Comparison of ENCODE assay signal across 12 cellular contexts in genomic region chr17:39725923-39726322, GRCh38. TPM values are rescaled to one million over a fixed set of nuclear protein-coding genes. Genes with fewer than 3 reads are reported as not detected.
A peak's percentile ranks its signal among the peaks of the same experiment; 100 is the strongest.
DNase-seq lines count a peak whose midpoint lies in the region; ATAC-seq, FAIRE-seq and TF ChIP-seq lines count a peak whose summit lies in the region.
"Not testable (repeated sequence)": the region's sequence is repeated elsewhere in the genome, so short reads cannot be mapped to it uniquely, and the experiment has no call there.
"Had no signal": no experiment of that assay in that cellular context is flagged by ENCODE, and none has a peak within 500 bp of the region (broad histone marks: within the 10 kb centered on the region; RNA-seq: fewer than 3 reads in every experiment).

No MANE protein-coding gene starts in this region.

- not testable (repeated sequence) for H2BK20ac ChIP-seq in H9 (ENCODE audit: low read depth, low read length, poor library complexity, severe bottlenecking)

- not testable (repeated sequence) for H3K79me1 ChIP-seq in H9 (ENCODE audit: insufficient read depth, low read depth, low read length, poor library complexity, severe bottlenecking)

- not testable (repeated sequence) for H3K4me2 ChIP-seq in H9 (ENCODE audit: insufficient read depth, insufficient read length, low read length); HepG2 (ENCODE audit: low read depth, low read length)

- not testable (repeated sequence) for H3K27me3 ChIP-seq in H9 (ENCODE audit: insufficient read depth, low read length); HepG2 (ENCODE audit: control insufficient read depth in 1 of 2, insufficient read depth in 2 of 2, low read length in 2 of 2)

- not testable (repeated sequence) for H4K20me1 ChIP-seq in H9 (ENCODE audit: control insufficient read depth, insufficient read depth, insufficient read length); HepG2 (ENCODE audit: insufficient read depth, low read length)

- H3K23ac ChIP-seq in H9 (ENCODE audit: insufficient read length, low read depth, low read length) = not testable (repeated sequence)

- H3K9ac ChIP-seq in H9 (ENCODE audit: extremely low read depth, insufficient read length, low read length); HepG2 (ENCODE audit: insufficient read depth, low read depth, low read length): not testable (repeated sequence)

- H3K27me3 Mint-ChIP-seq in CD14-positive monocyte (ENCODE audit: low read depth in 3 of 3); H9 (ENCODE audit: low read depth); T-helper 2 cell treated with Interferon-gamma antibody and Interleukin-4, amounts not matched to agents 5 μg/mL and 100 μg/mL, for 36 hours (ENCODE audit: low read depth); central memory CD8-positive, alpha-beta T cell; natural killer cell treated with Interleukin-12 subunit alpha and Interleukin-12 subunit beta and Interleukin-15 and Interleukin-18, amount 100 ng/mL, for 72 hours: not testable (repeated sequence)

- peaks cover 19 to 57% of the 10 kb centered on the region in 2 experiments; a peak in 4 of 5 replicates for H3K36me3 ChIP-seq in HepG2 (replicated peaks in 1 of 2; ENCODE audit: control insufficient read depth in 1 of 2, insufficient read depth in 2 of 2, low read length in 2 of 2)

- not testable (repeated sequence) for H3T11ph ChIP-seq in H9 (ENCODE audit: low read length)

- H2BK5ac ChIP-seq in H9 (ENCODE audit: insufficient read length, low read length) = not testable (repeated sequence)

- H2BK120ac ChIP-seq in H9 (ENCODE audit: low read depth, low read length, poor library complexity, severe bottlenecking) = not testable (repeated sequence)

- not testable (repeated sequence) for ATAC-seq in central memory CD8-positive, alpha-beta T cell (replicated peaks; ENCODE audit: extremely low read depth, poor library complexity, severe bottlenecking); HepG2; natural killer cell treated with Interleukin-12 subunit alpha and Interleukin-12 subunit beta and Interleukin-15 and Interleukin-18, amount 100 ng/mL, for 72 hours; stimulated activated effector memory CD8-positive, alpha-beta T cell treated with anti-CD3 and anti-CD28 coated beads, Interleukin-12 subunit alpha, Interleukin-12 subunit beta, amount 100 ng/mL, for 72 hours

- H3K36me3 Mint-ChIP-seq in CD14-positive monocyte (peaks cover 26 to 38% of the 10 kb centered on the region in 2 donors), H9 (ENCODE audit: insufficient read depth in 1 of 3, low read depth in 3 of 3) (peaks cover 47 to 83% (median 74%) of the 10 kb centered on the region in 3 experiments)
- peaks cover 27% of the 10 kb centered on the region for H3K36me3 Mint-ChIP-seq in T-helper 2 cell treated with Interferon-gamma antibody and Interleukin-4, amounts not matched to agents 5 μg/mL and 100 μg/mL, for 36 hours (ENCODE audit: low read depth)
- H3K36me3 Mint-ChIP-seq in central memory CD8-positive, alpha-beta T cell (ENCODE audit: insufficient read depth) = peaks cover 19% of the 10 kb centered on the region
- not testable (repeated sequence) for H3K36me3 Mint-ChIP-seq in natural killer cell treated with Interleukin-12 subunit alpha and Interleukin-12 subunit beta and Interleukin-15 and Interleukin-18, amount 100 ng/mL, for 72 hours
- peaks cover 32% of the 10 kb centered on the region for H3K36me3 Mint-ChIP-seq in stimulated activated effector memory CD8-positive, alpha-beta T cell treated with anti-CD3 and anti-CD28 coated beads, Interleukin-12 subunit alpha, Interleukin-12 subunit beta, amount 100 ng/mL, for 72 hours

- not testable (repeated sequence) for DNase-seq in CD14-positive monocyte (ENCODE audit: low spot score); H9; T-helper 2 cell treated with Interferon-gamma antibody and Interleukin-4, amounts not matched to agents 5 μg/mL and 100 μg/mL, for 36 hours (ENCODE audit: low spot score); central memory CD8-positive, alpha-beta T cell (ENCODE audit: low spot score in 2 of 2); HepG2 (ENCODE audit: low spot score); natural killer cell treated with Interleukin-12 subunit alpha and Interleukin-12 subunit beta and Interleukin-15 and Interleukin-18, amount 100 ng/mL, for 72 hours (ENCODE audit: low spot score); stimulated activated effector memory CD8-positive, alpha-beta T cell treated with anti-CD3 and anti-CD28 coated beads, Interleukin-12 subunit alpha, Interleukin-12 subunit beta, amount 100 ng/mL, for 72 hours (ENCODE audit: low spot score in 2 of 2)

- not testable (repeated sequence) for H2AFZ ChIP-seq in H9 (ENCODE audit: low read length); HepG2 (ENCODE audit: low read length)

- H3K27ac ChIP-seq in H9 (ENCODE audit: insufficient read length, low read depth, low read length); HepG2 (ENCODE audit: extremely low read length, insufficient read depth, low read length): not testable (repeated sequence)

- not testable (repeated sequence) for H3K4ac ChIP-seq in H9 (ENCODE audit: low read depth, low read length)

- H2AK5ac ChIP-seq in H9 (ENCODE audit: insufficient read length, low read length) = not testable (repeated sequence)

- H3K27ac Mint-ChIP-seq in CD14-positive monocyte (peak overlapping the region in 4 of 7 donors; percentile 5 to 67 (median 30)), H9 (peak overlapping the region in 2 of 3 experiments; percentile 46 to 87; a peak in 4 of 7 replicates)
- H3K27ac Mint-ChIP-seq in T-helper 2 cell treated with Interferon-gamma antibody and Interleukin-4, amounts not matched to agents 5 μg/mL and 100 μg/mL, for 36 hours = peak overlapping the region; percentile 31
- H3K27ac Mint-ChIP-seq in central memory CD8-positive, alpha-beta T cell (ENCODE audit: low read depth) = peak overlapping the region; percentile 36
- H3K27ac Mint-ChIP-seq in natural killer cell treated with Interleukin-12 subunit alpha and Interleukin-12 subunit beta and Interleukin-15 and Interleukin-18, amount 100 ng/mL, for 72 hours = peak overlapping the region; percentile 26 to 68
- H3K27ac Mint-ChIP-seq in stimulated activated effector memory CD8-positive, alpha-beta T cell treated with anti-CD3 and anti-CD28 coated beads, Interleukin-12 subunit alpha, Interleukin-12 subunit beta, amount 100 ng/mL, for 72 hours = peak overlapping the region; percentile 2

- not testable (repeated sequence) for H2BK12ac ChIP-seq in H9 (ENCODE audit: insufficient read length, low read depth, low read length)

- H3K4me1 ChIP-seq in H9 (ENCODE audit: insufficient read depth, low read length) = not testable (repeated sequence)
- peaks cover 15% of the 10 kb centered on the region for H3K4me1 ChIP-seq in HepG2 (ENCODE audit: insufficient read depth, low read length)

- TF ChIP-seq EP300 in HepG2 (IDR thresholded peaks at IDR 0.05; ENCODE audit: low read depth in 2 of 2, low read length in 2 of 2); HepG2 (CRISPR knock-in tag; IDR thresholded peaks at IDR 0.05; ENCODE audit: borderline replicate concordance): not testable (repeated sequence)

- not testable (repeated sequence) for BruUV-seq in HepG2 (replicated peaks; lab: Mats Ljungman, UMichigan)

- H3K9me3 ChIP-seq in H9 (ENCODE audit: control insufficient read depth, low read depth, low read length); HepG2 (ENCODE audit: low read length): not testable (repeated sequence)

- not testable (repeated sequence) for H3K79me2 ChIP-seq in H9 (ENCODE audit: insufficient read depth, low read length); HepG2 (ENCODE audit: insufficient read depth, low read length)

- not testable (repeated sequence) for H2BK15ac ChIP-seq in H9 (ENCODE audit: low read depth, low read length)

- not testable (repeated sequence) for H3K9me3 Mint-ChIP-seq in CD14-positive monocyte; H9; T-helper 2 cell treated with Interferon-gamma antibody and Interleukin-4, amounts not matched to agents 5 μg/mL and 100 μg/mL, for 36 hours; central memory CD8-positive, alpha-beta T cell; natural killer cell treated with Interleukin-12 subunit alpha and Interleukin-12 subunit beta and Interleukin-15 and Interleukin-18, amount 100 ng/mL, for 72 hours; stimulated activated effector memory CD8-positive, alpha-beta T cell treated with anti-CD3 and anti-CD28 coated beads, Interleukin-12 subunit alpha, Interleukin-12 subunit beta, amount 100 ng/mL, for 72 hours

- not testable (repeated sequence) for H3K4me3 ChIP-seq in HepG2 (replicated peaks in 1 of 3; ENCODE audit: insufficient read depth in 1 of 3, low read depth in 2 of 3, low read length in 3 of 3)

- CTCF ChIA-PET in HepG2 (lab: Yijun Ruan, JAX; ENCODE audit: low intra/inter-chr PET ratio, low total read pairs) = not testable (repeated sequence)

- not testable (repeated sequence) for TF ChIP-seq RAD21 in HepG2 (CRISPR knock-in tag; IDR thresholded peaks at IDR 0.05)

- H3K14ac ChIP-seq in H9 (ENCODE audit: insufficient read depth, low read length) = not testable (repeated sequence)

- POLR2A ChIA-PET in HepG2 (lab: Yijun Ruan, JAX) = interaction anchor here (1.2 to 1.9 kb wide), 5 partner anchors 13 to 30 kb away, joined by 3 to 11 read pairs (median 4); no protein-coding TSS in a partner anchor

- H3K4me1 Mint-ChIP-seq in CD14-positive monocyte; T-helper 2 cell treated with Interferon-gamma antibody and Interleukin-4, amounts not matched to agents 5 μg/mL and 100 μg/mL, for 36 hours (ENCODE audit: low read depth): not testable (repeated sequence)
- peaks cover 18 to 23% of the 10 kb centered on the region in 2 experiments for H3K4me1 Mint-ChIP-seq in H9
- H3K4me1 Mint-ChIP-seq in central memory CD8-positive, alpha-beta T cell = peaks cover 26% of the 10 kb centered on the region
- H3K4me1 Mint-ChIP-seq in natural killer cell treated with Interleukin-12 subunit alpha and Interleukin-12 subunit beta and Interleukin-15 and Interleukin-18, amount 100 ng/mL, for 72 hours (ENCODE audit: low read depth in 2 of 2) = peaks cover 12 to 17% of the 10 kb centered on the region in 2 donors
- H3K4me1 Mint-ChIP-seq in stimulated activated effector memory CD8-positive, alpha-beta T cell treated with anti-CD3 and anti-CD28 coated beads, Interleukin-12 subunit alpha, Interleukin-12 subunit beta, amount 100 ng/mL, for 72 hours = peaks cover 26% of the 10 kb centered on the region

- H3K4me3 Mint-ChIP-seq in CD14-positive monocyte; H9; T-helper 2 cell treated with Interferon-gamma antibody and Interleukin-4, amounts not matched to agents 5 μg/mL and 100 μg/mL, for 36 hours; central memory CD8-positive, alpha-beta T cell; natural killer cell treated with Interleukin-12 subunit alpha and Interleukin-12 subunit beta and Interleukin-15 and Interleukin-18, amount 100 ng/mL, for 72 hours; stimulated activated effector memory CD8-positive, alpha-beta T cell treated with anti-CD3 and anti-CD28 coated beads, Interleukin-12 subunit alpha, Interleukin-12 subunit beta, amount 100 ng/mL, for 72 hours: not testable (repeated sequence)

- H3K23me2 ChIP-seq in H9 (ENCODE audit: insufficient read length, low read depth, low read length, poor library complexity, severe bottlenecking) = not testable (repeated sequence)

- H4K91ac ChIP-seq in H9 (ENCODE audit: insufficient read length, low read depth, low read length) = not testable (repeated sequence)

- not testable (repeated sequence) for FAIRE-seq in HepG2 (lab: Jason Lieb, UNC)

- in situ Hi-C loops in HepG2 (cut with HindIII; ENCODE audit: extremely low pct_ligation_motif_present, low pct_unique_long_range_greater_than_20kb) = not testable (repeated sequence)

- H3K56ac ChIP-seq in H9 (ENCODE audit: insufficient read length, low read depth, low read length) = not testable (repeated sequence)

- not testable (repeated sequence) for TF ChIP-seq CTCF in CD14-positive monocyte (IDR thresholded peaks at IDR 0.05); H9 (conservative IDR thresholded peaks at IDR 0.05); HepG2 (CRISPR knock-in tag; IDR thresholded peaks at IDR 0.05)

- not testable (repeated sequence) for H4K8ac ChIP-seq in H9 (replicated peaks; ENCODE audit: insufficient read length, low read depth, low read length)

- not testable (repeated sequence) for H3K18ac ChIP-seq in H9 (ENCODE audit: insufficient read length, low read depth, low read length)

- intact Hi-C loops in CD14-positive monocyte (cut with micrococcal nuclease) = loop anchor here in 1 of 2 donors (5.0 kb wide), 1 partner anchor 39 kb away; the partner anchor contains the start of gene PGAP3
- intact Hi-C loops in HepG2 (cut with micrococcal nuclease; ENCODE audit: unreplicated experiment) = not testable (repeated sequence)

- not testable (repeated sequence) for TF ChIP-seq POLR2A in HepG2 (IDR thresholded peaks at IDR 0.05; ENCODE audit: insufficient read depth in 1 of 2, low read depth in 2 of 2, low read length in 2 of 2)

- no CpG with 5 or more reads among the region's 1 CpG for WGBS in H9 (ENCODE audit: extremely low coverage, insufficient read length, low lambda C conversion rate)
- 100% methylated on average over 1 of the region's 1 CpG for WGBS in HepG2 (ENCODE audit: low lambda C conversion rate)

- H4K5ac ChIP-seq in H9 (ENCODE audit: insufficient read length, low read depth, low read length) = not testable (repeated sequence)

RNA-seq across cellular contexts. Expression of gene MIEN1, which starts 4.4 kb away (rescaled TPM):
- polyA plus RNA-seq in CD14-positive monocyte (100 to 1,000 TPM; 124 to 141 TPM), HepG2 (2011; rRNA removed) (56.6 and 68.2 TPM in 2 replicates)
- total RNA-seq in H9 (2021) (45.2 and 50.8 TPM in 2 replicates), HepG2 (2016; rRNA removed; fragmentation: Illumina TruSeq; extraction: Trizol) (40.6 and 48.6 TPM in 2 replicates)
- 50.1 and 73.7 TPM in 2 replicates for total RNA-seq in HepG2 (2016; cell fraction: cytosol; rRNA removed; fragmentation: Illumina TruSeq; extraction: Trizol; ENCODE audit: low read depth)
- total RNA-seq in HepG2 (2016; cell fraction: insoluble cytoplasmic fraction; rRNA removed; fragmentation: Illumina TruSeq; extraction: Trizol) = 43.9 and 49.0 TPM in 2 replicates
- total RNA-seq in HepG2 (2016; cell fraction: membrane; rRNA removed; fragmentation: Illumina TruSeq; extraction: Trizol) = 66.3 and 82.4 TPM in 2 replicates
- 18.4 and 23.7 TPM in 2 replicates for total RNA-seq in HepG2 (2016; cell fraction: nucleus; rRNA removed; fragmentation: Illumina TruSeq; extraction: Trizol)
- 62.1 and 67.0 TPM in 2 replicates for polyA plus RNA-seq in HepG2 (2011; cell fraction: cytosol; rRNA removed)
- 27.3 and 39.8 TPM in 2 replicates for polyA plus RNA-seq in HepG2 (2011; cell fraction: nucleus; rRNA removed)
- polyA plus RNA-seq in HepG2 (2012) = 38.6 and 44.5 TPM in 2 replicates
- polyA plus RNA-seq in HepG2 (2016; cell fraction: cytosol; fragmentation: Illumina TruSeq; extraction: Trizol; ENCODE audit: low read depth) = 106 and 131 TPM in 2 replicates
- polyA plus RNA-seq in HepG2 (2016; cell fraction: insoluble cytoplasmic fraction; fragmentation: Illumina TruSeq; extraction: Trizol; ENCODE audit: low read depth) = 73.3 and 81.4 TPM in 2 replicates
- polyA plus RNA-seq in HepG2 (2016; cell fraction: membrane; fragmentation: Illumina TruSeq; extraction: Trizol; ENCODE audit: low read depth) = 100 and 131 TPM in 2 replicates
- 45.4 and 54.1 TPM in 2 replicates for polyA plus RNA-seq in HepG2 (2016; cell fraction: nucleus; fragmentation: Illumina TruSeq; extraction: Trizol; ENCODE audit: insufficient read depth, low read depth)
- polyA minus RNA-seq in HepG2 (2011; rRNA and poly(A)+ RNA removed; ENCODE audit: low replicate concordance) = 30.0 and 48.1 TPM in 2 replicates
- 11.5 and 16.0 TPM in 2 replicates for polyA minus RNA-seq in HepG2 (2011; cell fraction: cytosol; rRNA and poly(A)+ RNA removed)
- polyA minus RNA-seq in HepG2 (2011; cell fraction: nucleus; rRNA and poly(A)+ RNA removed) = 10.6 and 14.7 TPM in 2 replicates
- total RNA-seq in natural killer cell treated with Interleukin-12 subunit alpha and Interleukin-12 subunit beta and Interleukin-15 and Interleukin-18, amount 100 ng/mL, for 72 hours = 10 to 100 TPM; 56.3 to 64.6 TPM

RNA-seq across cellular contexts. Expression of gene GRB7, which starts 11.8 kb away (rescaled TPM):
- polyA plus RNA-seq in CD14-positive monocyte = not detected
- total RNA-seq in H9 (2021) = 50.6 and 55.0 TPM in 2 replicates
- total RNA-seq in HepG2 (2016; rRNA removed; fragmentation: Illumina TruSeq; extraction: Trizol) = 41.7 and 60.2 TPM in 2 replicates
- total RNA-seq in HepG2 (2016; cell fraction: cytosol; rRNA removed; fragmentation: Illumina TruSeq; extraction: Trizol; ENCODE audit: low read depth) = 17.9 and 20.4 TPM in 2 replicates
- 38.5 and 64.6 TPM in 2 replicates for total RNA-seq in HepG2 (2016; cell fraction: insoluble cytoplasmic fraction; rRNA removed; fragmentation: Illumina TruSeq; extraction: Trizol)
- total RNA-seq in HepG2 (2016; cell fraction: membrane; rRNA removed; fragmentation: Illumina TruSeq; extraction: Trizol) = 31.4 and 31.5 TPM in 2 replicates
- total RNA-seq in HepG2 (2016; cell fraction: nucleus; rRNA removed; fragmentation: Illumina TruSeq; extraction: Trizol) = 57.0 and 59.4 TPM in 2 replicates
- polyA plus RNA-seq in HepG2 (2011; rRNA removed) = 77.7 and 92.3 TPM in 2 replicates
- polyA plus RNA-seq in HepG2 (2011; cell fraction: cytosol; rRNA removed) = 36.7 and 60.1 TPM in 2 replicates
- 319 and 344 TPM in 2 replicates for polyA plus RNA-seq in HepG2 (2011; cell fraction: nucleus; rRNA removed)
- polyA plus RNA-seq in HepG2 (2012) = 60.9 and 73.8 TPM in 2 replicates
- 8.5 and 8.6 TPM in 2 replicates for polyA plus RNA-seq in HepG2 (2016; cell fraction: cytosol; fragmentation: Illumina TruSeq; extraction: Trizol; ENCODE audit: low read depth)
- 45.6 and 58.3 TPM in 2 replicates for polyA plus RNA-seq in HepG2 (2016; cell fraction: insoluble cytoplasmic fraction; fragmentation: Illumina TruSeq; extraction: Trizol; ENCODE audit: low read depth)
- 13.3 and 14.8 TPM in 2 replicates for polyA plus RNA-seq in HepG2 (2016; cell fraction: membrane; fragmentation: Illumina TruSeq; extraction: Trizol; ENCODE audit: low read depth)
- polyA plus RNA-seq in HepG2 (2016; cell fraction: nucleus; fragmentation: Illumina TruSeq; extraction: Trizol; ENCODE audit: insufficient read depth, low read depth) = 147 and 156 TPM in 2 replicates
- 9.1 and 160 TPM in 2 replicates for polyA minus RNA-seq in HepG2 (2011; rRNA and poly(A)+ RNA removed; ENCODE audit: low replicate concordance)
- polyA minus RNA-seq in HepG2 (2011; cell fraction: cytosol; rRNA and poly(A)+ RNA removed) = 55.8 and 65.9 TPM in 2 replicates
- 80.7 and 95.9 TPM in 2 replicates for polyA minus RNA-seq in HepG2 (2011; cell fraction: nucleus; rRNA and poly(A)+ RNA removed)
- under 1 TPM in 1 of 2 donors, not detected in 1; 0.36 TPM for total RNA-seq in natural killer cell treated with Interleukin-12 subunit alpha and Interleukin-12 subunit beta and Interleukin-15 and Interleukin-18, amount 100 ng/mL, for 72 hours
- total RNA-seq: CD4-positive, alpha-beta memory T cell; GM23248; H4 had no signal
- polyA plus RNA-seq: CD4-positive, alpha-beta memory T cell; GM23248 had no signal

RNA-seq across cellular contexts. Expression of gene ERBB2, which starts 26.1 kb away (rescaled TPM):
- polyA plus RNA-seq in CD14-positive monocyte = under 1 TPM in 1 of 2 donors, not detected in 1; 0.17 TPM
- 216 and 217 TPM in 2 replicates for total RNA-seq in H9 (2021)
- 30.2 and 64.1 TPM in 2 replicates for total RNA-seq in HepG2 (2016; rRNA removed; fragmentation: Illumina TruSeq; extraction: Trizol)
- 29.4 and 32.0 TPM in 2 replicates for total RNA-seq in HepG2 (2016; cell fraction: cytosol; rRNA removed; fragmentation: Illumina TruSeq; extraction: Trizol; ENCODE audit: low read depth)
- total RNA-seq in HepG2 (2016; cell fraction: insoluble cytoplasmic fraction; rRNA removed; fragmentation: Illumina TruSeq; extraction: Trizol) = 24.5 and 63.0 TPM in 2 replicates
- total RNA-seq in HepG2 (2016; cell fraction: membrane; rRNA removed; fragmentation: Illumina TruSeq; extraction: Trizol) = 21.8 and 22.8 TPM in 2 replicates
- total RNA-seq in HepG2 (2016; cell fraction: nucleus; rRNA removed; fragmentation: Illumina TruSeq; extraction: Trizol) = 81.6 and 99.0 TPM in 2 replicates
- 57.7 and 77.7 TPM in 2 replicates for polyA plus RNA-seq in HepG2 (2011; rRNA removed)
- polyA plus RNA-seq in HepG2 (2011; cell fraction: cytosol; rRNA removed) = 36.7 and 42.6 TPM in 2 replicates
- 210 and 211 TPM in 2 replicates for polyA plus RNA-seq in HepG2 (2011; cell fraction: nucleus; rRNA removed)
- polyA plus RNA-seq in HepG2 (2012) = 69.2 and 69.6 TPM in 2 replicates
- 4.2 and 4.3 TPM in 2 replicates for polyA plus RNA-seq in HepG2 (2016; cell fraction: cytosol; fragmentation: Illumina TruSeq; extraction: Trizol; ENCODE audit: low read depth)
- 25.3 and 32.1 TPM in 2 replicates for polyA plus RNA-seq in HepG2 (2016; cell fraction: insoluble cytoplasmic fraction; fragmentation: Illumina TruSeq; extraction: Trizol; ENCODE audit: low read depth)
- 8.5 and 9.9 TPM in 2 replicates for polyA plus RNA-seq in HepG2 (2016; cell fraction: membrane; fragmentation: Illumina TruSeq; extraction: Trizol; ENCODE audit: low read depth)
- polyA plus RNA-seq in HepG2 (2016; cell fraction: nucleus; fragmentation: Illumina TruSeq; extraction: Trizol; ENCODE audit: insufficient read depth, low read depth) = 149 and 153 TPM in 2 replicates
- polyA minus RNA-seq in HepG2 (2011; rRNA and poly(A)+ RNA removed; ENCODE audit: low replicate concordance) = 39.8 and 292 TPM in 2 replicates
- polyA minus RNA-seq in HepG2 (2011; cell fraction: cytosol; rRNA and poly(A)+ RNA removed) = 52.4 and 60.7 TPM in 2 replicates
- polyA minus RNA-seq in HepG2 (2011; cell fraction: nucleus; rRNA and poly(A)+ RNA removed) = 58.8 and 83.7 TPM in 2 replicates
- 1 to 10 TPM; 3.8 to 9.5 TPM for total RNA-seq in natural killer cell treated with Interleukin-12 subunit alpha and Interleukin-12 subunit beta and Interleukin-15 and Interleukin-18, amount 100 ng/mL, for 72 hours

RNA-seq across cellular contexts. Expression of gene PGAP3, which starts 38.1 kb away (rescaled TPM):
- 1 to 10 TPM; 8.3 to 9.2 TPM for polyA plus RNA-seq in CD14-positive monocyte
- total RNA-seq in H9 (2021) = 29.0 and 30.2 TPM in 2 replicates
- 5.1 and 11.9 TPM in 2 replicates for total RNA-seq in HepG2 (2016; rRNA removed; fragmentation: Illumina TruSeq; extraction: Trizol)
- total RNA-seq in HepG2 (2016; cell fraction: cytosol; rRNA removed; fragmentation: Illumina TruSeq; extraction: Trizol; ENCODE audit: low read depth) = 1.1 and 1.5 TPM in 2 replicates
- 3.5 and 11.4 TPM in 2 replicates for total RNA-seq in HepG2 (2016; cell fraction: insoluble cytoplasmic fraction; rRNA removed; fragmentation: Illumina TruSeq; extraction: Trizol)
- 3.2 and 3.3 TPM in 2 replicates for total RNA-seq in HepG2 (2016; cell fraction: membrane; rRNA removed; fragmentation: Illumina TruSeq; extraction: Trizol)
- total RNA-seq in HepG2 (2016; cell fraction: nucleus; rRNA removed; fragmentation: Illumina TruSeq; extraction: Trizol) = 11.6 and 12.8 TPM in 2 replicates
- 14.6 and 21.2 TPM in 2 replicates for polyA plus RNA-seq in HepG2 (2011; rRNA removed)
- 9.7 and 10.8 TPM in 2 replicates for polyA plus RNA-seq in HepG2 (2011; cell fraction: cytosol; rRNA removed)
- polyA plus RNA-seq in HepG2 (2011; cell fraction: nucleus; rRNA removed) = 53.0 and 67.8 TPM in 2 replicates
- 9.1 and 10.3 TPM in 2 replicates for polyA plus RNA-seq in HepG2 (2012)
- 0.93 and 0.97 TPM in 2 replicates for polyA plus RNA-seq in HepG2 (2016; cell fraction: cytosol; fragmentation: Illumina TruSeq; extraction: Trizol; ENCODE audit: low read depth)
- 4.1 and 5.4 TPM in 2 replicates for polyA plus RNA-seq in HepG2 (2016; cell fraction: insoluble cytoplasmic fraction; fragmentation: Illumina TruSeq; extraction: Trizol; ENCODE audit: low read depth)
- polyA plus RNA-seq in HepG2 (2016; cell fraction: membrane; fragmentation: Illumina TruSeq; extraction: Trizol; ENCODE audit: low read depth) = 2.1 and 2.4 TPM in 2 replicates
- 23.4 and 28.3 TPM in 2 replicates for polyA plus RNA-seq in HepG2 (2016; cell fraction: nucleus; fragmentation: Illumina TruSeq; extraction: Trizol; ENCODE audit: insufficient read depth, low read depth)
- 12.0 and 44.9 TPM in 2 replicates for polyA minus RNA-seq in HepG2 (2011; rRNA and poly(A)+ RNA removed; ENCODE audit: low replicate concordance)
- 5.6 and 8.2 TPM in 2 replicates for polyA minus RNA-seq in HepG2 (2011; cell fraction: cytosol; rRNA and poly(A)+ RNA removed)
- 8.2 and 9.7 TPM in 2 replicates for polyA minus RNA-seq in HepG2 (2011; cell fraction: nucleus; rRNA and poly(A)+ RNA removed)
- 10 to 100 TPM in 1 of 2 donors, 1 to 10 TPM in 1; 8.8 to 13.7 TPM for total RNA-seq in natural killer cell treated with Interleukin-12 subunit alpha and Interleukin-12 subunit beta and Interleukin-15 and Interleukin-18, amount 100 ng/mL, for 72 hours

RNA-seq across cellular contexts. Expression of gene PNMT, which starts 57.7 kb away (rescaled TPM):
- polyA plus RNA-seq in CD14-positive monocyte (not detected), HepG2 (2011; rRNA removed) (0.22 and 0.25 TPM in 2 replicates)
- total RNA-seq in H9 (2021) (2.1 and 2.3 TPM in 2 replicates), HepG2 (2016; rRNA removed; fragmentation: Illumina TruSeq; extraction: Trizol) (not detected in 2 replicates)
- not detected in 2 replicates for total RNA-seq in HepG2 (2016; cell fraction: cytosol; rRNA removed; fragmentation: Illumina TruSeq; extraction: Trizol; ENCODE audit: low read depth)
- total RNA-seq in HepG2 (2016; cell fraction: insoluble cytoplasmic fraction; rRNA removed; fragmentation: Illumina TruSeq; extraction: Trizol) = not detected in 2 replicates
- total RNA-seq in HepG2 (2016; cell fraction: membrane; rRNA removed; fragmentation: Illumina TruSeq; extraction: Trizol) = 0.17 TPM in 1 of 2 replicates, not detected in the other
- not detected in 2 replicates for total RNA-seq in HepG2 (2016; cell fraction: nucleus; rRNA removed; fragmentation: Illumina TruSeq; extraction: Trizol)
- polyA plus RNA-seq in HepG2 (2011; cell fraction: cytosol; rRNA removed) = 0.08 and 0.13 TPM in 2 replicates
- 0.56 and 0.71 TPM in 2 replicates for polyA plus RNA-seq in HepG2 (2011; cell fraction: nucleus; rRNA removed)
- 0.31 TPM in 1 of 2 replicates, not detected in the other for polyA plus RNA-seq in HepG2 (2012)
- polyA plus RNA-seq in HepG2 (2016; cell fraction: cytosol; fragmentation: Illumina TruSeq; extraction: Trizol; ENCODE audit: low read depth) = 0.11 TPM in 1 of 2 replicates, not detected in the other
- polyA plus RNA-seq in HepG2 (2016; cell fraction: insoluble cytoplasmic fraction; fragmentation: Illumina TruSeq; extraction: Trizol; ENCODE audit: low read depth) = not detected in 2 replicates
- 0.15 TPM in 1 of 2 replicates, not detected in the other for polyA plus RNA-seq in HepG2 (2016; cell fraction: membrane; fragmentation: Illumina TruSeq; extraction: Trizol; ENCODE audit: low read depth)
- polyA plus RNA-seq in HepG2 (2016; cell fraction: nucleus; fragmentation: Illumina TruSeq; extraction: Trizol; ENCODE audit: insufficient read depth, low read depth) = not detected in 2 replicates
- not detected in 2 replicates for polyA minus RNA-seq in HepG2 (2011; rRNA and poly(A)+ RNA removed; ENCODE audit: low replicate concordance)
- not detected in 2 replicates for polyA minus RNA-seq in HepG2 (2011; cell fraction: cytosol; rRNA and poly(A)+ RNA removed)
- not detected in 2 replicates for polyA minus RNA-seq in HepG2 (2011; cell fraction: nucleus; rRNA and poly(A)+ RNA removed)
- total RNA-seq in natural killer cell treated with Interleukin-12 subunit alpha and Interleukin-12 subunit beta and Interleukin-15 and Interleukin-18, amount 100 ng/mL, for 72 hours = not detected
- total RNA-seq: GM12878, GM23248, H4 had no signal
- polyA plus RNA-seq: AG04450; CD4-positive, alpha-beta memory T cell; GM12878; GM23248 had no signal

Comparison
In these comparisons a context has a peak if more than half of its experiments do, and no peak if none do; other contexts are left out.
1. H3K27ac Mint-ChIP-seq: peak in every context shown above with its lines; median percentile 66 in H9; 47 in natural killer cell treated with Interleukin-12 subunit alpha and Interleukin-12 subunit beta and Interleukin-15 and Interleukin-18, amount 100 ng/mL, for 72 hours; 36 in central memory CD8-positive, alpha-beta T cell; 31 in T-helper 2 cell treated with Interferon-gamma antibody and Interleukin-4, amounts not matched to agents 5 μg/mL and 100 μg/mL, for 36 hours; 30 in CD14-positive monocyte; 2 in stimulated activated effector memory CD8-positive, alpha-beta T cell treated with anti-CD3 and anti-CD28 coated beads, Interleukin-12 subunit alpha, Interleukin-12 subunit beta, amount 100 ng/mL, for 72 hours.
2. RNA of gene GRB7, which starts 11.8 kb away (total RNA-seq): 17.9 to 64.6 TPM in HepG2 and 50.6 to 55.0 TPM in H9; 0.36 TPM in natural killer cell treated with Interleukin-12 subunit alpha and Interleukin-12 subunit beta and Interleukin-15 and Interleukin-18, amount 100 ng/mL, for 72 hours; every median in the first group is over 10 times any median in the second.